8 cellular contexts compared by ENCODE assay signal in the genomic region with DNA sequence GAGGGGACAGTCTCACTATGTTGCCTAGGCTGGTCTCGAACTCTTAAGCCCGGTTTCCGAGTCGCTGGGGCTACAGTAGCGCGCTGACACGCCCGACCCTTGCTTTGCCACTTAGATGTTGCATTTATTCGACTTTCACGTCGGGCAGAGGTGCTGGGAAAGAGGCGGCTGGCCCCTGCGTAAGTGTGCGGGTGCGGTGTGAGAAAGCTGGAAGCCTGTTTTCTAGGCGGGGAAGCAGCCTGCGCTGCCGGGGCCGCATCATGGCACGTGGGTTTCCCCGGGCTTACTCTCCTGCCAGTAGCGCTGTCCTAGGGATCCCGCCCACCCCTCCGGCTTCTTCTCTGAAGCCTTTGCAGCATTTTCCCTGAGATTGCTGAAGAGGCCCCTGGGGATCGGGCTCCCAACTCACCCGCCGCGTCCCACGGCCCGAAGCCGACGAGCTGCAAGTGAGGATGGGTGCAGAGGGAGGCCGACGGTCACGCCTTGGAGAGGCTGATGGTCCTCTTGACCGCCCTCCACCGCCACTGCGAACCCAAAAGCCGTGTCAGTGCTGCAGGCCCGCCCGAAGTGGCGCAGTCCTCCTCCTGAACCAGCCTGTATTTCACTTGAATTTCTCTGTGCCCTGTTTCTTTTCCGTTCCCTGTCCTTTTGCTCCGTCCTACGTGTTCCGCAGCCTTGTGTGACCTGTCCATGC. TPM values are rescaled to one million over a fixed set of nuclear protein-coding genes. Genes with fewer than 3 reads are reported as not detected.
A peak's percentile ranks its signal among the peaks of the same experiment; 100 is the strongest.
DNase-seq lines count a peak whose midpoint lies in the region; ATAC-seq and TF ChIP-seq lines count a peak whose summit lies in the region.

No MANE protein-coding gene starts in this region.

- DNase-seq in activated T-helper 1 cell treated with Interleukin-2 at 50 U/mL for 16 hours (ENCODE audit: low read depth) (peak; percentile 47), globus pallidus (ENCODE audit: low spot score) (peak; percentile 37), posterior vena cava (ENCODE audit: low spot score) (peak; percentile 86), NCI-H2029 treated with DMSO at 0.1 percent for 48 hours (lab: John Stamatoyannopoulos, UW) (no peak), NCI-H187 treated with DMSO at 0.1 percent for 48 hours (lab: John Stamatoyannopoulos, UW) (no peak), NCI-H774 (lab: John Stamatoyannopoulos, UW) (no peak)

- no peak for TF ChIP-seq RAD21 in Ishikawa (IDR thresholded peaks at IDR 0.05; ENCODE audit: low read depth)

- no peak for TF ChIP-seq EP300 in Ishikawa (IDR thresholded peaks at IDR 0.05; ENCODE audit: borderline replicate concordance)

- ATAC-seq in GM19035 (IDR thresholded peaks at IDR 0.05; ENCODE audit: unreplicated experiment): peak; percentile 20

- intact Hi-C loops in posterior vena cava (cut with DNase I): no loop called here

TF ChIP-seq in Ishikawa, 13 proteins besides CTCF, POLR2A, EP300 and RAD21:
- no peak for TF ChIP-seq NFIC (IDR thresholded peaks at IDR 0.05)
- TF ChIP-seq, protein P1, sequence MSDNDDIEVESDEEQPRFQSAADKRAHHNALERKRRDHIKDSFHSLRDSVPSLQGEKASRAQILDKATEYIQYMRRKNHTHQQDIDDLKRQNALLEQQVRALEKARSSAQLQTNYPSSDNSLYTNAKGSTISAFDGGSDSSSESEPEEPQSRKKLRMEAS (IDR thresholded peaks at IDR 0.05): peak; percentile 55; the same call in 1 of the 2 replicates

RNA-seq across cellular contexts. Expression of a gene that starts 5.8 kb away (rescaled TPM):
- 10 to 100 TPM; 15.2 to 20.4 TPM for total RNA-seq in posterior vena cava

RNA-seq across cellular contexts. Expression of a gene that starts 12.3 kb away (rescaled TPM):
- total RNA-seq in posterior vena cava: 1 to 10 TPM; 3.1 to 3.5 TPM

RNA-seq across cellular contexts. Expression of a gene that starts 26.4 kb away (rescaled TPM):
- total RNA-seq in posterior vena cava: 1,000 to 10,000 TPM; 1,013 to 1,030 TPM

RNA-seq across cellular contexts. Expression of a gene that starts 43.7 kb away (rescaled TPM):
- total RNA-seq in posterior vena cava: 10 to 100 TPM in 1 of 2 donors, 1 to 10 TPM in 1; 9.5 to 12.1 TPM

Comparison
In these comparisons a context has a peak if more than half of its experiments do, and no peak if none do; other contexts are left out.
1. DNase-seq: peak in activated T-helper 1 cell treated with Interleukin-2 at 50 U/mL for 16 hours (single experiment), globus pallidus (single experiment) and posterior vena cava (single experiment); none in NCI-H2029 treated with DMSO at 0.1 percent for 48 hours (single experiment), NCI-H187 treated with DMSO at 0.1 percent for 48 hours (single experiment) and NCI-H774 (single experiment).